In genomic region chr13:61040180-61040579, GRCh38 we compare ENCODE assay signal across 14 cellular contexts.
DNase-seq lines count a peak whose midpoint lies in the region; FAIRE-seq and TF ChIP-seq lines count a peak whose summit lies in the region.
"Had no signal": no experiment of that assay in that cellular context is flagged by ENCODE, and none has a peak within 500 bp of the region (broad histone marks: within the 10 kb centered on the region; RNA-seq: fewer than 3 reads in every experiment).

No MANE protein-coding gene starts in this region.

- no peak overlapping the region for H3K27ac Mint-ChIP-seq in astrocyte (ENCODE audit: unreplicated experiment)
- H3K27ac Mint-ChIP-seq: CD4-positive, alpha-beta memory T cell had no signal

- H3K27ac ChIP-seq in BLaER1 treated with 17β-estradiol and CSF1 and Interleukin-3, amounts not matched to agents 10 nM and 100 nM, result peak overlapping the region in 6 of 11 experiments; percentile 1 to 48 (median 28); a peak in 8 of 22 replicates
- H3K27ac ChIP-seq in astrocyte (ENCODE audit: low read depth, low read length), result no peak overlapping the region
- H3K27ac ChIP-seq: C4-2B had no signal

- H3K9ac ChIP-seq in BLaER1 treated with 17β-estradiol and CSF1 and Interleukin-3, amounts not matched to agents 10 nM and 100 nM, result no peak overlapping the region
- no peak overlapping the region for H3K9ac ChIP-seq in astrocyte (ENCODE audit: low read length)

- FAIRE-seq in astrocyte (lab: Jason Lieb, UNC), result no peak
- FAIRE-seq: H54 had no signal

- no peak overlapping the region for H3K4me3 ChIP-seq in BLaER1 treated with 17β-estradiol and CSF1 and Interleukin-3, amounts not matched to agents 10 nM and 100 nM
- no peak overlapping the region for H3K4me3 ChIP-seq in astrocyte (ENCODE audit: insufficient read depth, low read depth, low read length)

- no peaks in the 10 kb centered on the region for H3K27me3 ChIP-seq in BLaER1 treated with 17β-estradiol and CSF1 and Interleukin-3, amounts not matched to agents 10 nM and 100 nM
- H3K27me3 ChIP-seq in astrocyte (ENCODE audit: insufficient read depth, low read length), result no peaks in the 10 kb centered on the region

- TF ChIP-seq CTCF in astrocyte (IDR thresholded peaks at IDR 0.05; ENCODE audit: insufficient read depth, low read depth, low read length) (no peak), GM10266 (IDR thresholded peaks at IDR 0.05; ENCODE audit: control insufficient read depth, insufficient read depth, low read depth, missing control alignments) (no peak)

- H3K9me3 ChIP-seq in BLaER1 treated with 17β-estradiol and CSF1 and Interleukin-3, amounts not matched to agents 10 nM and 100 nM (replicated peaks in 1 of 11), result 0 out of 22 replicates have a peak, but pooled peaks cover 0 to 4% (median 0%) of the 10 kb centered on the region in 11 experiments
- no peaks in the 10 kb centered on the region for H3K9me3 ChIP-seq in astrocyte (ENCODE audit: insufficient read depth, low read depth, low read length)

- H3K4me1 ChIP-seq in BLaER1 treated with 17β-estradiol and CSF1 and Interleukin-3, amounts not matched to agents 10 nM and 100 nM, result peaks cover 9 to 29% (median 19%) of the 10 kb centered on the region in 10 experiments
- no peaks in the 10 kb centered on the region for H3K4me1 ChIP-seq in astrocyte (ENCODE audit: insufficient read depth, low read length)

- no peak overlapping the region for H2AFZ ChIP-seq in astrocyte (ENCODE audit: low read depth, low read length)

- H3K79me2 ChIP-seq in astrocyte (ENCODE audit: insufficient read depth, low read length), result no peaks in the 10 kb centered on the region

- H3K9me3 Mint-ChIP-seq in astrocyte (ENCODE audit: unreplicated experiment), result no peaks in the 10 kb centered on the region

- no peaks in the 10 kb centered on the region for H3K4me1 Mint-ChIP-seq in astrocyte (ENCODE audit: low read depth, unreplicated experiment)
- H3K4me1 Mint-ChIP-seq: CD4-positive, alpha-beta memory T cell had no signal

- no peaks in the 10 kb centered on the region for H4K20me1 ChIP-seq in BLaER1 treated with 17β-estradiol and CSF1 and Interleukin-3, amounts not matched to agents 10 nM and 100 nM
- H4K20me1 ChIP-seq in astrocyte (ENCODE audit: insufficient read depth, low read length), result no peaks in the 10 kb centered on the region

- H3K4me3 Mint-ChIP-seq in astrocyte (ENCODE audit: unreplicated experiment), result no peak overlapping the region
- H3K4me3 Mint-ChIP-seq: CD4-positive, alpha-beta memory T cell had no signal

- H3K27me3 Mint-ChIP-seq in astrocyte (ENCODE audit: low read depth, unreplicated experiment), result no peaks in the 10 kb centered on the region
- H3K27me3 Mint-ChIP-seq: CD4-positive, alpha-beta memory T cell had no signal

- DNase-seq in M059J (ENCODE audit: low read depth) (peak; percentile 4), astrocyte (ENCODE audit: low read depth) (peak; percentile 57), iris pigment epithelial cell (ENCODE audit: low read depth) (peak; percentile 20), cortex of kidney (lab: John Stamatoyannopoulos, UW) (no peak), GM10266 (ENCODE audit: extremely low spot score) (no peak), nucleus accumbens (lab: John Stamatoyannopoulos, UW) (no peak)
- DNase-seq in stimulated activated CD4-positive, alpha-beta T cell treated with anti-CD3 and anti-CD28 coated beads, Interleukin-4, amount 100 ng/mL, for 1 hour, result no peak
- DNase-seq: 8988T; CD4-positive, alpha-beta memory T cell; DMS79 treated with DMSO at 0.1 percent for 48 hours; GDM1 had no signal

- no peaks in the 10 kb centered on the region for H3K36me3 Mint-ChIP-seq in astrocyte (ENCODE audit: low read depth, unreplicated experiment)
- H3K36me3 Mint-ChIP-seq: CD4-positive, alpha-beta memory T cell had no signal

- peak overlapping the region; percentile 19 to 76 (median 61); a peak in 21 of 22 replicates for H3K4me2 ChIP-seq in BLaER1 treated with 17β-estradiol and CSF1 and Interleukin-3, amounts not matched to agents 10 nM and 100 nM
- no peak overlapping the region for H3K4me2 ChIP-seq in astrocyte (ENCODE audit: low read length)

- no peaks in the 10 kb centered on the region for H3K36me3 ChIP-seq in BLaER1 treated with 17β-estradiol and CSF1 and Interleukin-3, amounts not matched to agents 10 nM and 100 nM
- H3K36me3 ChIP-seq in astrocyte (ENCODE audit: insufficient read depth, low read length), result no peaks in the 10 kb centered on the region

Comparison
In these comparisons a context has a peak if more than half of its experiments do, and no peak if none do; other contexts are left out.
1. DNase-seq: peak in M059J (single experiment), astrocyte (single experiment) and iris pigment epithelial cell (single experiment); none in stimulated activated CD4-positive, alpha-beta T cell treated with anti-CD3 and anti-CD28 coated beads, Interleukin-4, amount 100 ng/mL, for 1 hour (single experiment), cortex of kidney (single experiment), GM10266 (single experiment) and nucleus accumbens (0 of 56).